17 cellular contexts compared by ENCODE assay signal in the genomic region with DNA sequence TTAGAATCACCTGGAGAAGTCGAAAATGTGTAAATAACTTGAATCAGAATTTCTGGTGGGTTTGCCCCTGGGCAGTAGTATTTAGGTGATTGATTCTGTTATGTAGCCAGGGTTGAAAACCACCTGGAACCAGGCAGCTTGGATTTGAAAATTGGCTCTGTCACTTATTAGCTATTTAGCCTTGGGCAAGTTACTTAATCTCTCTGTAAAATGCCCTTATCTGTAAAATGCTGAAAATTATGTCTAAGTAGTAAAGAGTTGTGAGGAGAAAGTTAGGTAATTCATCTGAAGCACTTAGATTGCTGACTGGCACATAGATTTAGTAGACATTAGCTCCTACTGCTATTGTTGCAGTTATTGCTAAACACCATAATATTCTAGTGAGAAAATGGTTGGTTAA. TPM values are rescaled to one million over a fixed set of nuclear protein-coding genes. Genes with fewer than 3 reads are reported as not detected.
DNase-seq lines count a peak whose midpoint lies in the region; ATAC-seq and TF ChIP-seq lines count a peak whose summit lies in the region.
"Had no signal": no experiment of that assay in that cellular context is flagged by ENCODE, and none has a peak within 500 bp of the region (broad histone marks: within the 10 kb centered on the region; RNA-seq: fewer than 3 reads in every experiment).

No MANE protein-coding gene starts in this region.

- peaks cover 1% of the 10 kb centered on the region for H3K79me1 ChIP-seq in mesenchymal stem cell (replicated peaks; ENCODE audit: low read length, poor library complexity, severe bottlenecking)

- no peak overlapping the region for H3K4ac ChIP-seq in mesenchymal stem cell (ENCODE audit: low read depth in 1 of 2, low read length in 2 of 2)

- no peak overlapping the region for H3K14ac ChIP-seq in mesenchymal stem cell (ENCODE audit: low read length in 2 of 2)

- no peak overlapping the region for H4K8ac ChIP-seq in mesenchymal stem cell (ENCODE audit: low read length)

- H3K36me3 ChIP-seq in BE2C (peaks cover 6% of the 10 kb centered on the region), adipocyte (ENCODE audit: control insufficient read depth, insufficient read depth, low read length, severe bottlenecking) (peaks cover 9% of the 10 kb centered on the region), mesenchymal stem cell (ENCODE audit: control insufficient read depth in 1 of 2, insufficient read depth in 2 of 2, low read depth in 1 of 2, low read length in 2 of 2) (peaks cover 4 to 10% of the 10 kb centered on the region in 2 experiments), ovary (no peaks in the 10 kb centered on the region), hepatocyte (replicated peaks; ENCODE audit: insufficient read depth, low read depth) (no peaks in the 10 kb centered on the region)

- no peak overlapping the region for H2AK5ac ChIP-seq in mesenchymal stem cell (ENCODE audit: low read length, severe bottlenecking)

- H4K91ac ChIP-seq in mesenchymal stem cell (ENCODE audit: low read length) = no peak overlapping the region

- H3K27ac Mint-ChIP-seq in stimulated activated naive CD8-positive, alpha-beta T cell treated with anti-CD3 and anti-CD28 coated beads, Interleukin-15, amount 100 ng/mL, for 72 hours = no peak overlapping the region

- intact Hi-C loops in ovary (cut with DNase I) = no loop called here

- H3K4me3 ChIP-seq in BE2C (ENCODE audit: low read depth, low read length) = no peak overlapping the region
- H3K4me3 ChIP-seq in adipocyte (ENCODE audit: low read length) = no peak overlapping the region
- no peak overlapping the region for H3K4me3 ChIP-seq in mesenchymal stem cell (ENCODE audit: insufficient read depth in 1 of 2, low read depth in 1 of 2, low read length in 2 of 2)
- no peak overlapping the region for H3K4me3 ChIP-seq in ovary
- H3K4me3 ChIP-seq in hepatocyte = no peak overlapping the region
- H3K4me3 ChIP-seq: GM12878 had no signal

- H3K23ac ChIP-seq in mesenchymal stem cell (ENCODE audit: low read length in 2 of 2) = no peak overlapping the region

- H3K4me3 Mint-ChIP-seq in stimulated activated naive CD8-positive, alpha-beta T cell treated with anti-CD3 and anti-CD28 coated beads, Interleukin-15, amount 100 ng/mL, for 72 hours = no peak overlapping the region

- no peaks in the 10 kb centered on the region for H3K27me3 Mint-ChIP-seq in stimulated activated naive CD8-positive, alpha-beta T cell treated with anti-CD3 and anti-CD28 coated beads, Interleukin-15, amount 100 ng/mL, for 72 hours

- H3K18ac ChIP-seq in mesenchymal stem cell (ENCODE audit: low read depth in 1 of 2, low read length in 2 of 2) = no peak overlapping the region

- no peak for TF ChIP-seq EP300 in ovary (IDR thresholded peaks at IDR 0.05)

- H2BK15ac ChIP-seq in mesenchymal stem cell (ENCODE audit: low read depth, poor library complexity, severe bottlenecking) = no peak overlapping the region

- no peak for TF ChIP-seq POLR2A in ovary (IDR thresholded peaks at IDR 0.05)

- H3K9me3 ChIP-seq in BE2C = no peaks in the 10 kb centered on the region; the same call in 1 of the 2 replicates
- H3K9me3 ChIP-seq in adipocyte (ENCODE audit: control insufficient read depth, low read length) = no peaks in the 10 kb centered on the region
- H3K9me3 ChIP-seq in mesenchymal stem cell (ENCODE audit: control insufficient read depth, low read length) = no peaks in the 10 kb centered on the region
- H3K9me3 ChIP-seq in ovary = no peaks in the 10 kb centered on the region
- no peaks in the 10 kb centered on the region for H3K9me3 ChIP-seq in hepatocyte (ENCODE audit: low read depth)

- H3K79me2 ChIP-seq in hepatocyte = no peaks in the 10 kb centered on the region

- H3K4me1 ChIP-seq in BE2C (peaks cover 5% of the 10 kb centered on the region), adipocyte (ENCODE audit: control insufficient read depth, insufficient read depth, low read length) (no peaks in the 10 kb centered on the region), mesenchymal stem cell (ENCODE audit: control insufficient read depth, insufficient read depth, low read depth, low read length) (no peaks in the 10 kb centered on the region), ovary (ENCODE audit: insufficient read depth) (no peaks in the 10 kb centered on the region), hepatocyte (ENCODE audit: insufficient read depth) (peaks cover 7% of the 10 kb centered on the region)

- no peak overlapping the region for H2BK5ac ChIP-seq in mesenchymal stem cell (ENCODE audit: low read depth, low read length, poor library complexity, severe bottlenecking)

- H2BK12ac ChIP-seq in mesenchymal stem cell (ENCODE audit: low read length in 2 of 2) = no peak overlapping the region

- DNase-seq in BE2C = peak; percentile 68
- peak; percentile 25 for DNase-seq in M059J (ENCODE audit: low read depth)
- peak; percentile 21 for DNase-seq in adipocyte (ENCODE audit: low read depth)
- DNase-seq in mesenchymal stem cell = no peak
- no peak for DNase-seq in effector CD8-positive, alpha-beta T cell (lab: John Stamatoyannopoulos, UW)
- DNase-seq in stimulated activated naive CD8-positive, alpha-beta T cell treated with anti-CD3 and anti-CD28 coated beads, Interleukin-15, amount 100 ng/mL, for 72 hours = no peak
- DNase-seq in ovary = no peak
- DNase-seq in hepatocyte (ENCODE audit: low spot score) = no peak
- DNase-seq: 8988T, C1 segment of cervical spinal cord, DMS153, IMR-90, NCI-H2227 treated with DMSO at 0.1 percent for 48 hours, NCI-H526 treated with DMSO at 0.1 percent for 48 hours, PC-3 had no signal

- H2AFZ ChIP-seq in mesenchymal stem cell (ENCODE audit: low read depth, low read length) = no peak overlapping the region
- no peak overlapping the region for H2AFZ ChIP-seq in hepatocyte

- H3K9me2 ChIP-seq in hepatocyte (replicated peaks; ENCODE audit: insufficient read depth) = no peaks in the 10 kb centered on the region

- H3K9ac ChIP-seq in adipocyte (ENCODE audit: low read length) (no peak overlapping the region), mesenchymal stem cell (ENCODE audit: low read length) (no peak overlapping the region)

- WGBS in mesenchymal stem cell = 97% methylated on average over 1 of the region's 1 CpG
- WGBS in ovary, 3 donors = 91 to 93% (median 93%) methylated on average over 1 of the region's 1 CpG
- 63% methylated on average over 1 of the region's 1 CpG for WGBS in hepatocyte (ENCODE audit: low lambda C conversion rate, missing lambda C conversion rate)

- H3K9me3 Mint-ChIP-seq in stimulated activated naive CD8-positive, alpha-beta T cell treated with anti-CD3 and anti-CD28 coated beads, Interleukin-15, amount 100 ng/mL, for 72 hours = peaks cover 0 to 11% of the 10 kb centered on the region in 2 donors

- TF ChIP-seq CTCF in BE2C (IDR thresholded peaks at IDR 0.05; ENCODE audit: low read depth, low read length) = no peak
- no peak for TF ChIP-seq CTCF in ovary (IDR thresholded peaks at IDR 0.05)
- TF ChIP-seq CTCF in hepatocyte (IDR thresholded peaks at IDR 0.05; ENCODE audit: poor library complexity) = no peak

- H3K4me2 ChIP-seq in mesenchymal stem cell (ENCODE audit: low read length, poor library complexity, severe bottlenecking) = no peak overlapping the region
- no peak overlapping the region for H3K4me2 ChIP-seq in hepatocyte

- H3K4me1 Mint-ChIP-seq in stimulated activated naive CD8-positive, alpha-beta T cell treated with anti-CD3 and anti-CD28 coated beads, Interleukin-15, amount 100 ng/mL, for 72 hours = no peaks in the 10 kb centered on the region

- no peak overlapping the region for H2BK120ac ChIP-seq in mesenchymal stem cell (ENCODE audit: low read depth, low read length)

- H3K27me3 ChIP-seq in BE2C (no peaks in the 10 kb centered on the region), adipocyte (replicated peaks; ENCODE audit: control insufficient read depth, insufficient read depth, low read length) (no peaks in the 10 kb centered on the region), mesenchymal stem cell (ENCODE audit: control insufficient read depth in 1 of 2, insufficient read depth in 1 of 2, low read length in 2 of 2) (no peaks in the 10 kb centered on the region), ovary (no peaks in the 10 kb centered on the region), hepatocyte (no peaks in the 10 kb centered on the region)

- no peak for ATAC-seq in stimulated activated naive CD8-positive, alpha-beta T cell treated with anti-CD3 and anti-CD28 coated beads, Interleukin-15, amount 100 ng/mL, for 72 hours
- ATAC-seq: GM12878, HCT116, PC-3 had no signal

- H3K27ac ChIP-seq in mesenchymal stem cell (ENCODE audit: low read length, poor library complexity, severe bottlenecking) = peak overlapping the region; percentile 38
- no peak overlapping the region for H3K27ac ChIP-seq in ovary
- no peak overlapping the region for H3K27ac ChIP-seq in hepatocyte

- no peaks in the 10 kb centered on the region for H4K20me1 ChIP-seq in hepatocyte (ENCODE audit: insufficient read depth, poor library complexity, severe bottlenecking)

RNA-seq across cellular contexts. Expression of a gene that starts 49.3 kb away (rescaled TPM):
- 116 TPM for polyA plus RNA-seq in BE2C (2012; ENCODE audit: insufficient read depth, insufficient read length, low read depth)
- 57.4 and 60.4 TPM in 2 replicates for total RNA-seq in M059J (2014; rRNA removed; shearing (Covaris generic))
- polyA plus RNA-seq in mesenchymal stem cell (2013, experiment 1 of 2) = 47.7 TPM
- 47.1 TPM for polyA plus RNA-seq in mesenchymal stem cell (2013, experiment 2 of 2)
- total RNA-seq in ovary = 10 to 100 TPM; 31.5 to 42.2 (median 35.8) TPM
- polyA plus RNA-seq in ovary = 10 to 100 TPM; 19.6 to 39.1 TPM
- 25.2 and 30.1 TPM in 2 replicates for total RNA-seq in hepatocyte
- 42.2 and 45.7 TPM in 2 replicates for polyA plus RNA-seq in hepatocyte

RNA-seq across cellular contexts. Expression of a gene that starts 49.6 kb away (rescaled TPM):
- 20.4 TPM for polyA plus RNA-seq in BE2C (2012; ENCODE audit: insufficient read depth, insufficient read length, low read depth)
- 16.6 and 22.6 TPM in 2 replicates for total RNA-seq in M059J (2014; rRNA removed; shearing (Covaris generic))
- 6.8 TPM for polyA plus RNA-seq in mesenchymal stem cell (2013, experiment 1 of 2)
- 6.0 TPM for polyA plus RNA-seq in mesenchymal stem cell (2013, experiment 2 of 2)
- total RNA-seq in ovary (10 to 100 TPM in 6 of 7 donors, 1 to 10 TPM in 1; 9.4 to 33.5 (median 20.5) TPM), hepatocyte (15.4 and 16.3 TPM in 2 replicates)
- polyA plus RNA-seq in ovary (10 to 100 TPM in 1 of 2 donors, 1 to 10 TPM in 1; 9.3 to 17.5 TPM), hepatocyte (9.6 and 9.8 TPM in 2 replicates)

Comparison
In these comparisons a context has a peak if more than half of its experiments do, and no peak if none do; other contexts are left out.
1. DNase-seq: peak in BE2C (single experiment), M059J (single experiment) and adipocyte (single experiment); none in mesenchymal stem cell (single experiment), effector CD8-positive, alpha-beta T cell (single experiment), stimulated activated naive CD8-positive, alpha-beta T cell treated with anti-CD3 and anti-CD28 coated beads, Interleukin-15, amount 100 ng/mL, for 72 hours (0 of 2), ovary (0 of 5) and hepatocyte (single experiment).